In the genomic region with DNA sequence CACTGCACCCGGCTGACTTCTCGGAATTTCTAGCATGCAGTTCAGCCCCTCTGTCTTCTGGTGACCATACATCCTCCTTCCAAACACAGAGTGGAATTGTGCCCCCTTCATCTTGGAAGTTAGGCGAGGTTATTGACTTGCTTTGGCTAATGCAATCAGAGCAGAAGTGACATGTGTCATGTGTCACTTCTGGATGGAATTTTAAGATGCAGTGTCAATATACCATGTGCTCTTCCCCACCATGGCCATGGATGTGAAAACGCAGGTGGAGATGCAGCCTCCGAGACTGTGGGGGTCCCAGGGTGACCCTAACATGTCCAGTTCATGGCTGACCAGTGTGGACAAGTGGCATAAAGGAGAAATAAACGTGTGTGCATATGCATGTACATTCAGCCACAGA, we compare ENCODE assay signal across 11 cellular contexts.
"Had no signal": no experiment of that assay in that cellular context is flagged by ENCODE, and none has a peak within 500 bp of the region (broad histone marks: within the 10 kb centered on the region; RNA-seq: fewer than 3 reads in every experiment).

No MANE protein-coding gene starts in this region.

- H3K4me1 ChIP-seq: HAP-1 had no signal

- H3K4me2 ChIP-seq: GM23338 had no signal

- H2AFZ ChIP-seq: GM23248, GM23338 had no signal

- H3K36me3 ChIP-seq: HAP-1 had no signal

- H3K9ac ChIP-seq: GM23248 had no signal

- H3K27ac ChIP-seq: GM23248 had no signal

- H3K4me3 ChIP-seq: GM23248, GM23338, HAP-1 had no signal

- DNase-seq: GM23248, GOT3, H7, H9, HCEC 1CT, HFFc6 had no signal

- FAIRE-seq: H1, H54 had no signal

- ATAC-seq: GM23338, HCT116 had no signal
